2 cellular contexts compared by ENCODE assay signal in genomic region chr18:47108373-47108772, GRCh38.
TF ChIP-seq lines count a peak whose summit lies in the region.

No MANE protein-coding gene starts in this region.

TF ChIP-seq in GM23338, 12 proteins besides CTCF, POLR2A, EP300 and RAD21:
- no peak for TF ChIP-seq ZNF114 (CRISPR knock-in tag; IDR thresholded peaks at IDR 0.05)

TF ChIP-seq in H1, 55 proteins besides CTCF, POLR2A, EP300 and RAD21:
- no peak for TF ChIP-seq JUND (IDR thresholded peaks at IDR 0.05; ENCODE audit: low read length)
- TF ChIP-seq SP2 (IDR thresholded peaks at IDR 0.05; ENCODE audit: low read length) = no peak
- TF ChIP-seq CBX5 (IDR thresholded peaks at IDR 0.05; ENCODE audit: low read depth, low read length) = no peak
- TF ChIP-seq, protein P1, sequence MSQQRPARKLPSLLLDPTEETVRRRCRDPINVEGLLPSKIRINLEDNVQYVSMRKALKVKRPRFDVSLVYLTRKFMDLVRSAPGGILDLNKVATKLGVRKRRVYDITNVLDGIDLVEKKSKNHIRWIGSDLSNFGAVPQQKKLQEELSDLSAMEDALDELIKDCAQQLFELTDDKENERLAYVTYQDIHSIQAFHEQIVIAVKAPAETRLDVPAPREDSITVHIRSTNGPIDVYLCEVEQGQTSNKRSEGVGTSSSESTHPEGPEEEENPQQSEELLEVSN (IDR thresholded peaks at IDR 0.05) = no peak
- no peak for TF ChIP-seq SAP30 (IDR thresholded peaks at IDR 0.05; ENCODE audit: insufficient read depth, insufficient replicate concordance, low read length)
- no peak for TF ChIP-seq GTF2F1 (IDR thresholded peaks at IDR 0.05; ENCODE audit: borderline replicate concordance, low read depth, low read length)
- TF ChIP-seq JUN (IDR thresholded peaks at IDR 0.05; ENCODE audit: low read depth, low read length) = no peak
- no peak for TF ChIP-seq RXRA (IDR thresholded peaks at IDR 0.05; ENCODE audit: insufficient read depth, low read depth, low read length)
- no peak for TF ChIP-seq SUZ12 (IDR thresholded peaks at IDR 0.05; ENCODE audit: low read length)
- no peak for TF ChIP-seq HDAC2 (IDR thresholded peaks at IDR 0.05; ENCODE audit: borderline replicate concordance in 1 of 2, low read depth in 2 of 2, low read length in 2 of 2)
- no peak for TF ChIP-seq KDM1A (IDR thresholded peaks at IDR 0.05; ENCODE audit: borderline replicate concordance, low read length)
- TF ChIP-seq TAF1 (IDR thresholded peaks at IDR 0.05; ENCODE audit: low read depth, low read length) = no peak
- TF ChIP-seq KDM5A (IDR thresholded peaks at IDR 0.05; ENCODE audit: low read length) = no peak
- no peak for TF ChIP-seq SP1 (IDR thresholded peaks at IDR 0.05; ENCODE audit: low read depth, low read length)
- no peak for TF ChIP-seq TCF12 (IDR thresholded peaks at IDR 0.05; ENCODE audit: low read depth, low read length)
- no peak for TF ChIP-seq HDAC6 (IDR thresholded peaks at IDR 0.05; ENCODE audit: low read depth, low read length)
